1 cellular context compared by ENCODE assay signal in the genomic region with DNA sequence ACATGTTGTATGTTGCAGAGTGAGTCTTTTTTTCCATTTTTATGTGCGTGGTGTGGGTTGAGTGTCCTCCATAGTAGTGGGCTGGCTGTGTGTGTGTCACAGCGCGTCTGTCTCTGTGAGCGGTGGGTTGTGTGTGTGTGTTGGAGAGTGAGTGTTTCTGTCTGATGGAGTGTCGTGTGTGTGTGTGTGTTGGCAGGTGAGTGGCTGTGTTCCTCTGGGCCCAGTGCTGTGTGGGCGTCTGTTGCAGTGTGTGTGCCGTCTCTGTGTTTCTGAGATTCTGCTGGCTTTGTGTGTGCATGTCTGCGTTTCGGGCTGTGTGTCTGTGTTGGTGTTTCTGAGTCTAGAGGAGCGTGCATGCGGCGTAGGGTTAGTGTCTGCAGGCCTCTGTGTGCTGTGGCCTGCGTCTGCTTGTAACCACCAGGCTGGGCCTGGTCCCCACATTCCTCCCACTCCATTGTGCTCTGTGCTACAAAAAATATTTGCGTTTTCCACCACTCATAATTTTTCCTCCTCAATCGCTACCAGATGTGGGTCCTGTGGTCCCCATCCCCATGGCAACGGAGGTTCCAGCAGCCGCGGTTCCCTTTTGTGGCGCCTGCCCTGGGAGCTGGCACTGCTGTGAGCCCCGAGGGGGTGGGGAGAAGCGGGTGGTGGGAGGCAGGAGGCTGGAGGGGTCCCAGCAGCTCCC.
A peak's percentile ranks its signal among the peaks of the same experiment; 100 is the strongest.
TF ChIP-seq lines count a peak whose summit lies in the region.

No MANE protein-coding gene starts in this region.

TF ChIP-seq in K562, 482 proteins besides CTCF, POLR2A, EP300 and RAD21 (continued from another document and continues in another):
- TF ChIP-seq ARID1B (IDR thresholded peaks at IDR 0.05) (no peak), ZNF830 (CRISPR knock-in tag; IDR thresholded peaks at IDR 0.05) (no peak), ATF7 (IDR thresholded peaks at IDR 0.05) (no peak), NFRKB (IDR thresholded peaks at IDR 0.05; ENCODE audit: low read depth) (no peak), THAP7 (CRISPR knock-in tag; IDR thresholded peaks at IDR 0.05) (no peak), GTF2E2 (tag; IDR thresholded peaks at IDR 0.05) (no peak), HNRNPK (IDR thresholded peaks at IDR 0.05; ENCODE audit: low read depth, low read length, poor library complexity, severe bottlenecking) (no peak), TBP (optimal IDR thresholded peaks at IDR 0.05; ENCODE audit: low read depth, low read length) (no peak), GATAD2A (IDR thresholded peaks at IDR 0.05) (no peak), HMGN3 (IDR thresholded peaks at IDR 0.05; ENCODE audit: borderline replicate concordance, extremely low read depth, insufficient read length, low read depth, low read length) (no peak), NELFE (IDR thresholded peaks at IDR 0.05; ENCODE audit: insufficient read depth, insufficient read length) (no peak), ADNP (tag; IDR thresholded peaks at IDR 0.05) (no peak), ZBTB40 (IDR thresholded peaks at IDR 0.05) (no peak), ZBTB40 (CRISPR knock-in tag; IDR thresholded peaks at IDR 0.05) (no peak), CHCHD3 (CRISPR knock-in tag; IDR thresholded peaks at IDR 0.05) (0 out of 2 replicates have a peak, but pooled peaks have one; percentile 12), ZNF717 (CRISPR knock-in tag; IDR thresholded peaks at IDR 0.05) (no peak), TFAP4 (CRISPR knock-in tag; IDR thresholded peaks at IDR 0.05; ENCODE audit: borderline replicate concordance) (no peak), ZNF175 (CRISPR knock-in tag; IDR thresholded peaks at IDR 0.05; ENCODE audit: low read depth) (no peak), SRSF1 (IDR thresholded peaks at IDR 0.05; ENCODE audit: low read depth, low read length) (no peak), ZBTB1 (CRISPR knock-in tag; IDR thresholded peaks at IDR 0.05; ENCODE audit: borderline replicate concordance, low read depth) (no peak), ZNF133 (CRISPR knock-in tag; IDR thresholded peaks at IDR 0.05) (no peak), NCOR1 (IDR thresholded peaks at IDR 0.05) (no peak), RBM17 (IDR thresholded peaks at IDR 0.05; ENCODE audit: borderline replicate concordance, low read depth, low read length) (no peak), DPF2 (IDR thresholded peaks at IDR 0.05) (0 out of 2 replicates have a peak, but pooled peaks have one; percentile 10), BCLAF1 (IDR thresholded peaks at IDR 0.05; ENCODE audit: borderline replicate concordance in 1 of 2, control insufficient read depth in 1 of 2, low read depth in 2 of 2, low read length in 1 of 2) (no peak), FOXK1 (CRISPR knock-in tag; IDR thresholded peaks at IDR 0.05; ENCODE audit: borderline replicate concordance) (no peak)
- TF ChIP-seq, protein P1, sequence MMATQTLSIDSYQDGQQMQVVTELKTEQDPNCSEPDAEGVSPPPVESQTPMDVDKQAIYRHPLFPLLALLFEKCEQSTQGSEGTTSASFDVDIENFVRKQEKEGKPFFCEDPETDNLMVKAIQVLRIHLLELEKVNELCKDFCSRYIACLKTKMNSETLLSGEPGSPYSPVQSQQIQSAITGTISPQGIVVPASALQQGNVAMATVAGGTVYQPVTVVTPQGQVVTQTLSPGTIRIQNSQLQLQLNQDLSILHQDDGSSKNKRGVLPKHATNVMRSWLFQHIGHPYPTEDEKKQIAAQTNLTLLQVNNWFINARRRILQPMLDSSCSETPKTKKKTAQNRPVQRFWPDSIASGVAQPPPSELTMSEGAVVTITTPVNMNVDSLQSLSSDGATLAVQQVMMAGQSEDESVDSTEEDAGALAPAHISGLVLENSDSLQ (IDR thresholded peaks at IDR 0.05): no peak
- TF ChIP-seq, protein P2, sequence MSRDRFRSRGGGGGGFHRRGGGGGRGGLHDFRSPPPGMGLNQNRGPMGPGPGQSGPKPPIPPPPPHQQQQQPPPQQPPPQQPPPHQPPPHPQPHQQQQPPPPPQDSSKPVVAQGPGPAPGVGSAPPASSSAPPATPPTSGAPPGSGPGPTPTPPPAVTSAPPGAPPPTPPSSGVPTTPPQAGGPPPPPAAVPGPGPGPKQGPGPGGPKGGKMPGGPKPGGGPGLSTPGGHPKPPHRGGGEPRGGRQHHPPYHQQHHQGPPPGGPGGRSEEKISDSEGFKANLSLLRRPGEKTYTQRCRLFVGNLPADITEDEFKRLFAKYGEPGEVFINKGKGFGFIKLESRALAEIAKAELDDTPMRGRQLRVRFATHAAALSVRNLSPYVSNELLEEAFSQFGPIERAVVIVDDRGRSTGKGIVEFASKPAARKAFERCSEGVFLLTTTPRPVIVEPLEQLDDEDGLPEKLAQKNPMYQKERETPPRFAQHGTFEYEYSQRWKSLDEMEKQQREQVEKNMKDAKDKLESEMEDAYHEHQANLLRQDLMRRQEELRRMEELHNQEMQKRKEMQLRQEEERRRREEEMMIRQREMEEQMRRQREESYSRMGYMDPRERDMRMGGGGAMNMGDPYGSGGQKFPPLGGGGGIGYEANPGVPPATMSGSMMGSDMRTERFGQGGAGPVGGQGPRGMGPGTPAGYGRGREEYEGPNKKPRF (IDR thresholded peaks at IDR 0.05; ENCODE audit: low read depth, low read length): no peak
- TF ChIP-seq, protein P3, sequence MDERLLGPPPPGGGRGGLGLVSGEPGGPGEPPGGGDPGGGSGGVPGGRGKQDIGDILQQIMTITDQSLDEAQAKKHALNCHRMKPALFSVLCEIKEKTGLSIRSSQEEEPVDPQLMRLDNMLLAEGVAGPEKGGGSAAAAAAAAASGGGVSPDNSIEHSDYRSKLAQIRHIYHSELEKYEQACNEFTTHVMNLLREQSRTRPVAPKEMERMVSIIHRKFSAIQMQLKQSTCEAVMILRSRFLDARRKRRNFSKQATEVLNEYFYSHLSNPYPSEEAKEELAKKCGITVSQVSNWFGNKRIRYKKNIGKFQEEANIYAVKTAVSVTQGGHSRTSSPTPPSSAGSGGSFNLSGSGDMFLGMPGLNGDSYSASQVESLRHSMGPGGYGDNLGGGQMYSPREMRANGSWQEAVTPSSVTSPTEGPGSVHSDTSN (CRISPR knock-in tag; IDR thresholded peaks at IDR 0.05; ENCODE audit: low read depth): no peak
- TF ChIP-seq, protein P3 (tag; conservative IDR thresholded peaks at IDR 0.05; ENCODE audit: low read depth): no peak
- TF ChIP-seq, protein P4, sequence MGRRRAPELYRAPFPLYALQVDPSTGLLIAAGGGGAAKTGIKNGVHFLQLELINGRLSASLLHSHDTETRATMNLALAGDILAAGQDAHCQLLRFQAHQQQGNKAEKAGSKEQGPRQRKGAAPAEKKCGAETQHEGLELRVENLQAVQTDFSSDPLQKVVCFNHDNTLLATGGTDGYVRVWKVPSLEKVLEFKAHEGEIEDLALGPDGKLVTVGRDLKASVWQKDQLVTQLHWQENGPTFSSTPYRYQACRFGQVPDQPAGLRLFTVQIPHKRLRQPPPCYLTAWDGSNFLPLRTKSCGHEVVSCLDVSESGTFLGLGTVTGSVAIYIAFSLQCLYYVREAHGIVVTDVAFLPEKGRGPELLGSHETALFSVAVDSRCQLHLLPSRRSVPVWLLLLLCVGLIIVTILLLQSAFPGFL (CRISPR knock-in tag; IDR thresholded peaks at IDR 0.05): no peak
- TF ChIP-seq, protein P5, sequence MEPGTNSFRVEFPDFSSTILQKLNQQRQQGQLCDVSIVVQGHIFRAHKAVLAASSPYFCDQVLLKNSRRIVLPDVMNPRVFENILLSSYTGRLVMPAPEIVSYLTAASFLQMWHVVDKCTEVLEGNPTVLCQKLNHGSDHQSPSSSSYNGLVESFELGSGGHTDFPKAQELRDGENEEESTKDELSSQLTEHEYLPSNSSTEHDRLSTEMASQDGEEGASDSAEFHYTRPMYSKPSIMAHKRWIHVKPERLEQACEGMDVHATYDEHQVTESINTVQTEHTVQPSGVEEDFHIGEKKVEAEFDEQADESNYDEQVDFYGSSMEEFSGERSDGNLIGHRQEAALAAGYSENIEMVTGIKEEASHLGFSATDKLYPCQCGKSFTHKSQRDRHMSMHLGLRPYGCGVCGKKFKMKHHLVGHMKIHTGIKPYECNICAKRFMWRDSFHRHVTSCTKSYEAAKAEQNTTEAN (CRISPR knock-in tag; IDR thresholded peaks at IDR 0.05): no peak
